Comparison of ENCODE assay signal across 9 cellular contexts in genomic region chr9:68981825-68982224, GRCh38. TPM values are rescaled to one million over a fixed set of nuclear protein-coding genes. Genes with fewer than 3 reads are reported as not detected.
DNase-seq lines count a peak whose midpoint lies in the region; ATAC-seq, FAIRE-seq and TF ChIP-seq lines count a peak whose summit lies in the region.
"Had no signal": no experiment of that assay in that cellular context is flagged by ENCODE, and none has a peak within 500 bp of the region (broad histone marks: within the 10 kb centered on the region; RNA-seq: fewer than 3 reads in every experiment).

No MANE protein-coding gene starts in this region.

- H3K27ac Mint-ChIP-seq in activated naive CD4-positive, alpha-beta T cell treated with anti-CD3 and anti-CD28 coated beads, Interleukin-2, amount 50 U/mL, for 72 hours = no peak overlapping the region

- peaks cover 16% of the 10 kb centered on the region for H3K4me1 ChIP-seq in A673 (ENCODE audit: insufficient read depth, low read length, poor library complexity, severe bottlenecking)

- intact Hi-C loops in A673 (cut with micrococcal nuclease; ENCODE audit: unreplicated experiment) = loop anchor here (1.0 kb wide), 1 partner anchor 48 kb away; no protein-coding TSS in a partner anchor

- CTCF ChIA-PET in A673 (lab: Charles Lee) = no interaction called here

- ATAC-seq in HG03108 (IDR thresholded peaks at IDR 0.05; ENCODE audit: unreplicated experiment) = peak; percentile 65
- no peak for ATAC-seq in activated naive CD4-positive, alpha-beta T cell treated with anti-CD3 and anti-CD28 coated beads, Interleukin-2, amount 50 U/mL, for 72 hours

- peaks cover 0 to 7% of the 10 kb centered on the region in 2 donors for H3K9me3 Mint-ChIP-seq in activated naive CD4-positive, alpha-beta T cell treated with anti-CD3 and anti-CD28 coated beads, Interleukin-2, amount 50 U/mL, for 72 hours

- FAIRE-seq in GM19239 (lab: Jason Lieb, UNC) (peak; percentile 98), frontal cortex (lab: Jason Lieb, UNC) (no peak)
- FAIRE-seq: colon had no signal

- H3K27me3 ChIP-seq in A673 (replicated peaks; ENCODE audit: insufficient read depth, low read depth, low read length, poor library complexity) = peaks cover 10% of the 10 kb centered on the region

- BruUV-seq in A673 (replicated peaks; lab: Mats Ljungman, UMichigan) = no TSS peak

- no peaks in the 10 kb centered on the region for H3K36me3 ChIP-seq in A673 (ENCODE audit: insufficient read depth, low read length, poor library complexity, severe bottlenecking)

- no peaks in the 10 kb centered on the region for H3K9me3 ChIP-seq in A673 (ENCODE audit: low read depth, low read length, poor library complexity, severe bottlenecking)

- H3K27ac ChIP-seq in A673 (ENCODE audit: low read depth, low read length, poor library complexity, severe bottlenecking) = no peak overlapping the region

- DNase-seq in A673 (ENCODE audit: low spot score) (peak; percentile 89), GM19239 (ENCODE audit: insufficient read length, low spot score) (no peak), RPMI8226 (peak; percentile 22), foreskin melanocyte (no peak), frontal cortex (ENCODE audit: low spot score in 2 of 2) (no peak), HCEC 1CT (no peak)
- no peak for DNase-seq in activated naive CD4-positive, alpha-beta T cell treated with anti-CD3 and anti-CD28 coated beads, Interleukin-2, amount 50 U/mL, for 72 hours (ENCODE audit: low spot score in 2 of 2)

- H3K36me3 Mint-ChIP-seq in activated naive CD4-positive, alpha-beta T cell treated with anti-CD3 and anti-CD28 coated beads, Interleukin-2, amount 50 U/mL, for 72 hours = peaks cover 0 to 9% of the 10 kb centered on the region in 2 donors

- TF ChIP-seq CTCF in A673 (conservative IDR thresholded peaks at IDR 0.05; ENCODE audit: low read depth, low read length) = no peak

- no peak overlapping the region for H3K4me3 ChIP-seq in A673 (ENCODE audit: low read depth, low read length, poor library complexity, severe bottlenecking)

- POLR2A ChIA-PET in A673 (lab: Charles Lee; ENCODE audit: low non-redundant PET) = interaction anchor here (0.7 kb wide), 1 partner anchor 21 kb away, joined by 5 read pairs; no protein-coding TSS in a partner anchor

RNA-seq across cellular contexts. Expression of gene PRKACG, which starts 32.1 kb away (rescaled TPM):
- total RNA-seq in A673 (2021) (not detected in 2 replicates), frontal cortex (not detected)
- total RNA-seq in activated naive CD4-positive, alpha-beta T cell treated with anti-CD3 and anti-CD28 coated beads, Interleukin-2, amount 50 U/mL, for 72 hours = not detected

RNA-seq across cellular contexts. Expression of gene FXN, which starts 53.7 kb away (rescaled TPM):
- total RNA-seq in A673 (2021) = 20.8 and 23.2 TPM in 2 replicates
- total RNA-seq in frontal cortex = 2.0 TPM
- total RNA-seq in activated naive CD4-positive, alpha-beta T cell treated with anti-CD3 and anti-CD28 coated beads, Interleukin-2, amount 50 U/mL, for 72 hours = 10 to 100 TPM in 1 of 2 donors, 1 to 10 TPM in 1; 7.0 to 22.9 TPM

Comparison
In these comparisons a context has a peak if more than half of its experiments do, and no peak if none do; other contexts are left out.
1. DNase-seq: peak in A673 (single experiment) and RPMI8226 (single experiment); none in GM19239 (single experiment), foreskin melanocyte (single experiment), frontal cortex (0 of 2), HCEC 1CT (single experiment) and activated naive CD4-positive, alpha-beta T cell treated with anti-CD3 and anti-CD28 coated beads, Interleukin-2, amount 50 U/mL, for 72 hours (0 of 2).